Comparison of ENCODE assay signal across 3 cellular contexts in the genomic region with DNA sequence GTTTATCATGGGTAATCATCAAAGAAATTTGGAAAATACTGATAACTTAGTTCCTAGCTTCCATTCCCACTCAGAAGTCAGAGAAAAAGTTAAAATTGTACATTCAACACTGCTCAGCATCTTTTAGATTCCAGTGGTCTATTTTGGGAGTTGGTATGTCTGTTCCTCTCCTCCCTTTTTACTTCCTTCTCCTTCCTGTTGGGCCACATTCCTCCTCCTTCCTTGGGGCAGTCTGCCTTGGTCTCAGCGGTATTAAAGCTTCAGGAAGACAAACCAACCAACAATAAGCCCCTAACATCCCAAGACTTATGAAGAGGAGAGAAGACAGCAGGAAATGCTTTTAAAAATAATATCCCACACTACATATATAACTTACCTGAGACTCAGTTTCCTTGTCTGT.
TF ChIP-seq lines count a peak whose summit lies in the region.

No MANE protein-coding gene starts in this region.

TF ChIP-seq in HCT116, 20 proteins besides CTCF, POLR2A, EP300 and RAD21:
- TF ChIP-seq SIN3A (IDR thresholded peaks at IDR 0.05; ENCODE audit: low read depth): no peak
- TF ChIP-seq, protein P1, sequence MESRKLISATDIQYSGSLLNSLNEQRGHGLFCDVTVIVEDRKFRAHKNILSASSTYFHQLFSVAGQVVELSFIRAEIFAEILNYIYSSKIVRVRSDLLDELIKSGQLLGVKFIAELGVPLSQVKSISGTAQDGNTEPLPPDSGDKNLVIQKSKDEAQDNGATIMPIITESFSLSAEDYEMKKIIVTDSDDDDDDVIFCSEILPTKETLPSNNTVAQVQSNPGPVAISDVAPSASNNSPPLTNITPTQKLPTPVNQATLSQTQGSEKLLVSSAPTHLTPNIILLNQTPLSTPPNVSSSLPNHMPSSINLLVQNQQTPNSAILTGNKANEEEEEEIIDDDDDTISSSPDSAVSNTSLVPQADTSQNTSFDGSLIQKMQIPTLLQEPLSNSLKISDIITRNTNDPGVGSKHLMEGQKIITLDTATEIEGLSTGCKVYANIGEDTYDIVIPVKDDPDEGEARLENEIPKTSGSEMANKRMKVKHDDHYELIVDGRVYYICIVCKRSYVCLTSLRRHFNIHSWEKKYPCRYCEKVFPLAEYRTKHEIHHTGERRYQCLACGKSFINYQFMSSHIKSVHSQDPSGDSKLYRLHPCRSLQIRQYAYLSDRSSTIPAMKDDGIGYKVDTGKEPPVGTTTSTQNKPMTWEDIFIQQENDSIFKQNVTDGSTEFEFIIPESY (IDR thresholded peaks at IDR 0.05; ENCODE audit: extremely low read depth, insufficient replicate concordance, low read length): no peak

TF ChIP-seq in endothelial cell of umbilical vein, 7 proteins besides CTCF, POLR2A, EP300 and RAD21:
- TF ChIP-seq MYC (IDR thresholded peaks at IDR 0.05; ENCODE audit: low read depth, low read length) (no peak), POLR2AphosphoS5 (IDR thresholded peaks at IDR 0.05; ENCODE audit: insufficient read depth, low read depth, low read length) (no peak), FOS (IDR thresholded peaks at IDR 0.05; ENCODE audit: borderline replicate concordance, insufficient read depth, low read length) (no peak), JUN (IDR thresholded peaks at IDR 0.05; ENCODE audit: borderline replicate concordance, insufficient read depth, insufficient read length, low read depth) (no peak), GATA2 (IDR thresholded peaks at IDR 0.05; ENCODE audit: insufficient read depth, insufficient read length, low read depth, low read length) (no peak), EZH2 (IDR thresholded peaks at IDR 0.05; ENCODE audit: borderline replicate concordance, low read depth, low read length, severe bottlenecking) (no peak)
- TF ChIP-seq, protein P2, sequence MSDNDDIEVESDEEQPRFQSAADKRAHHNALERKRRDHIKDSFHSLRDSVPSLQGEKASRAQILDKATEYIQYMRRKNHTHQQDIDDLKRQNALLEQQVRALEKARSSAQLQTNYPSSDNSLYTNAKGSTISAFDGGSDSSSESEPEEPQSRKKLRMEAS (IDR thresholded peaks at IDR 0.05; ENCODE audit: insufficient read depth, insufficient read length): no peak
TF ChIP-seq in endothelial cell of umbilical vein: peak in this region for 0.

TF ChIP-seq in SK-N-SH treated with all-trans-retinoic acid at 6 μM for 48 hours, 23 proteins besides CTCF, POLR2A, EP300 and RAD21:
- TF ChIP-seq PPARA (CRISPR knock-in tag; IDR thresholded peaks at IDR 0.05; ENCODE audit: borderline replicate concordance) (no peak), GLIS3 (CRISPR knock-in tag; IDR thresholded peaks at IDR 0.05) (no peak), ZNF70 (CRISPR knock-in tag; IDR thresholded peaks at IDR 0.05) (no peak), ZFP3 (CRISPR knock-in tag; IDR thresholded peaks at IDR 0.05) (no peak), RARB (CRISPR knock-in tag; IDR thresholded peaks at IDR 0.05) (no peak), ZC3H10 (CRISPR knock-in tag; IDR thresholded peaks at IDR 0.05) (no peak), OSR1 (CRISPR knock-in tag; IDR thresholded peaks at IDR 0.05) (no peak), SNAI2 (CRISPR knock-in tag; IDR thresholded peaks at IDR 0.05) (no peak), CSDC2 (CRISPR knock-in tag; IDR thresholded peaks at IDR 0.05) (no peak), ISL1 (CRISPR knock-in tag; IDR thresholded peaks at IDR 0.05) (no peak), ZFP30 (CRISPR knock-in tag; IDR thresholded peaks at IDR 0.05) (no peak), ZNF8 (CRISPR knock-in tag; IDR thresholded peaks at IDR 0.05) (no peak)
- TF ChIP-seq, protein P3, sequence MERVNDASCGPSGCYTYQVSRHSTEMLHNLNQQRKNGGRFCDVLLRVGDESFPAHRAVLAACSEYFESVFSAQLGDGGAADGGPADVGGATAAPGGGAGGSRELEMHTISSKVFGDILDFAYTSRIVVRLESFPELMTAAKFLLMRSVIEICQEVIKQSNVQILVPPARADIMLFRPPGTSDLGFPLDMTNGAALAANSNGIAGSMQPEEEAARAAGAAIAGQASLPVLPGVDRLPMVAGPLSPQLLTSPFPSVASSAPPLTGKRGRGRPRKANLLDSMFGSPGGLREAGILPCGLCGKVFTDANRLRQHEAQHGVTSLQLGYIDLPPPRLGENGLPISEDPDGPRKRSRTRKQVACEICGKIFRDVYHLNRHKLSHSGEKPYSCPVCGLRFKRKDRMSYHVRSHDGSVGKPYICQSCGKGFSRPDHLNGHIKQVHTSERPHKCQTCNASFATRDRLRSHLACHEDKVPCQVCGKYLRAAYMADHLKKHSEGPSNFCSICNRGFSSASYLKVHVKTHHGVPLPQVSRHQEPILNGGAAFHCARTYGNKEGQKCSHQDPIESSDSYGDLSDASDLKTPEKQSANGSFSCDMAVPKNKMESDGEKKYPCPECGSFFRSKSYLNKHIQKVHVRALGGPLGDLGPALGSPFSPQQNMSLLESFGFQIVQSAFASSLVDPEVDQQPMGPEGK (CRISPR knock-in tag; IDR thresholded peaks at IDR 0.05; ENCODE audit: borderline replicate concordance): no peak
- TF ChIP-seq, protein P4, sequence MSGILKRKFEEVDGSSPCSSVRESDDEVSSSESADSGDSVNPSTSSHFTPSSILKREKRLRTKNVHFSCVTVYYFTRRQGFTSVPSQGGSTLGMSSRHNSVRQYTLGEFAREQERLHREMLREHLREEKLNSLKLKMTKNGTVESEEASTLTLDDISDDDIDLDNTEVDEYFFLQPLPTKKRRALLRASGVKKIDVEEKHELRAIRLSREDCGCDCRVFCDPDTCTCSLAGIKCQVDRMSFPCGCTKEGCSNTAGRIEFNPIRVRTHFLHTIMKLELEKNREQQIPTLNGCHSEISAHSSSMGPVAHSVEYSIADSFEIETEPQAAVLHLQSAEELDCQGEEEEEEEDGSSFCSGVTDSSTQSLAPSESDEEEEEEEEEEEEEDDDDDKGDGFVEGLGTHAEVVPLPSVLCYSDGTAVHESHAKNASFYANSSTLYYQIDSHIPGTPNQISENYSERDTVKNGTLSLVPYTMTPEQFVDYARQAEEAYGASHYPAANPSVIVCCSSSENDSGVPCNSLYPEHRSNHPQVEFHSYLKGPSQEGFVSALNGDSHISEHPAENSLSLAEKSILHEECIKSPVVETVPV (CRISPR knock-in tag; IDR thresholded peaks at IDR 0.05): no peak
- TF ChIP-seq, protein P5, sequence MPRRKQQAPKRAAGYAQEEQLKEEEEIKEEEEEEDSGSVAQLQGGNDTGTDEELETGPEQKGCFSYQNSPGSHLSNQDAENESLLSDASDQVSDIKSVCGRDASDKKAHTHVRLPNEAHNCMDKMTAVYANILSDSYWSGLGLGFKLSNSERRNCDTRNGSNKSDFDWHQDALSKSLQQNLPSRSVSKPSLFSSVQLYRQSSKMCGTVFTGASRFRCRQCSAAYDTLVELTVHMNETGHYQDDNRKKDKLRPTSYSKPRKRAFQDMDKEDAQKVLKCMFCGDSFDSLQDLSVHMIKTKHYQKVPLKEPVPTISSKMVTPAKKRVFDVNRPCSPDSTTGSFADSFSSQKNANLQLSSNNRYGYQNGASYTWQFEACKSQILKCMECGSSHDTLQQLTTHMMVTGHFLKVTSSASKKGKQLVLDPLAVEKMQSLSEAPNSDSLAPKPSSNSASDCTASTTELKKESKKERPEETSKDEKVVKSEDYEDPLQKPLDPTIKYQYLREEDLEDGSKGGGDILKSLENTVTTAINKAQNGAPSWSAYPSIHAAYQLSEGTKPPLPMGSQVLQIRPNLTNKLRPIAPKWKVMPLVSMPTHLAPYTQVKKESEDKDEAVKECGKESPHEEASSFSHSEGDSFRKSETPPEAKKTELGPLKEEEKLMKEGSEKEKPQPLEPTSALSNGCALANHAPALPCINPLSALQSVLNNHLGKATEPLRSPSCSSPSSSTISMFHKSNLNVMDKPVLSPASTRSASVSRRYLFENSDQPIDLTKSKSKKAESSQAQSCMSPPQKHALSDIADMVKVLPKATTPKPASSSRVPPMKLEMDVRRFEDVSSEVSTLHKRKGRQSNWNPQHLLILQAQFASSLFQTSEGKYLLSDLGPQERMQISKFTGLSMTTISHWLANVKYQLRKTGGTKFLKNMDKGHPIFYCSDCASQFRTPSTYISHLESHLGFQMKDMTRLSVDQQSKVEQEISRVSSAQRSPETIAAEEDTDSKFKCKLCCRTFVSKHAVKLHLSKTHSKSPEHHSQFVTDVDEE (CRISPR knock-in tag; IDR thresholded peaks at IDR 0.05): no peak
- TF ChIP-seq, protein P6, sequence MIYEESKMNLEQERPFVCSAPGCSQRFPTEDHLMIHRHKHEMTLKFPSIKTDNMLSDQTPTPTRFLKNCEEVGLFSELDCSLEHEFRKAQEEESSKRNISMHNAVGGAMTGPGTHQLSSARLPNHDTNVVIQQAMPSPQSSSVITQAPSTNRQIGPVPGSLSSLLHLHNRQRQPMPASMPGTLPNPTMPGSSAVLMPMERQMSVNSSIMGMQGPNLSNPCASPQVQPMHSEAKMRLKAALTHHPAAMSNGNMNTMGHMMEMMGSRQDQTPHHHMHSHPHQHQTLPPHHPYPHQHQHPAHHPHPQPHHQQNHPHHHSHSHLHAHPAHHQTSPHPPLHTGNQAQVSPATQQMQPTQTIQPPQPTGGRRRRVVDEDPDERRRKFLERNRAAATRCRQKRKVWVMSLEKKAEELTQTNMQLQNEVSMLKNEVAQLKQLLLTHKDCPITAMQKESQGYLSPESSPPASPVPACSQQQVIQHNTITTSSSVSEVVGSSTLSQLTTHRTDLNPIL (CRISPR knock-in tag; IDR thresholded peaks at IDR 0.05; ENCODE audit: low read depth): no peak
- TF ChIP-seq, protein P7, sequence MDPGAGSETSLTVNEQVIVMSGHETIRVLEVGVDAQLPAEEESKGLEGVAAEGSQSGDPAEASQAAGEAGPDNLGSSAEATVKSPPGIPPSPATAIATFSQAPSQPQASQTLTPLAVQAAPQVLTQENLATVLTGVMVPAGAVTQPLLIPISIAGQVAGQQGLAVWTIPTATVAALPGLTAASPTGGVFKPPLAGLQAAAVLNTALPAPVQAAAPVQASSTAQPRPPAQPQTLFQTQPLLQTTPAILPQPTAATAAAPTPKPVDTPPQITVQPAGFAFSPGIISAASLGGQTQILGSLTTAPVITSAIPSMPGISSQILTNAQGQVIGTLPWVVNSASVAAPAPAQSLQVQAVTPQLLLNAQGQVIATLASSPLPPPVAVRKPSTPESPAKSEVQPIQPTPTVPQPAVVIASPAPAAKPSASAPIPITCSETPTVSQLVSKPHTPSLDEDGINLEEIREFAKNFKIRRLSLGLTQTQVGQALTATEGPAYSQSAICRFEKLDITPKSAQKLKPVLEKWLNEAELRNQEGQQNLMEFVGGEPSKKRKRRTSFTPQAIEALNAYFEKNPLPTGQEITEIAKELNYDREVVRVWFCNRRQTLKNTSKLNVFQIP (CRISPR knock-in tag; IDR thresholded peaks at IDR 0.05; ENCODE audit: borderline replicate concordance, low read depth): no peak
TF ChIP-seq in SK-N-SH treated with all-trans-retinoic acid at 6 μM for 48 hours: peak in this region for 0.
